Comparison of ENCODE assay signal across 22 cellular contexts in genomic region chr6:160513836-160514235, GRCh38.
A peak's percentile ranks its signal among the peaks of the same experiment; 100 is the strongest.
DNase-seq lines count a peak whose midpoint lies in the region; ATAC-seq and TF ChIP-seq lines count a peak whose summit lies in the region.
"Had no signal": no experiment of that assay in that cellular context is flagged by ENCODE, and none has a peak within 500 bp of the region (broad histone marks: within the 10 kb centered on the region; RNA-seq: fewer than 3 reads in every experiment).

No MANE protein-coding gene starts in this region.

- no peak overlapping the region for H2BK12ac ChIP-seq in mesenchymal stem cell (ENCODE audit: low read length in 2 of 2)

- H3K4me3 ChIP-seq in brain microvascular endothelial cell (ENCODE audit: low read depth, low read length) (no peak overlapping the region), mesenchymal stem cell (ENCODE audit: insufficient read depth in 1 of 2, low read depth in 1 of 2, low read length in 2 of 2) (no peak overlapping the region), MG63 (no peak overlapping the region)
- H3K4me3 ChIP-seq: BLaER1, SJCRH30 had no signal

- H3K36me3 ChIP-seq in brain microvascular endothelial cell (replicated peaks) (no peaks in the 10 kb centered on the region), mesenchymal stem cell (ENCODE audit: control insufficient read depth in 1 of 2, insufficient read depth in 2 of 2, low read depth in 1 of 2, low read length in 2 of 2) (no peaks in the 10 kb centered on the region), MG63 (no peaks in the 10 kb centered on the region)
- H3K36me3 ChIP-seq: BLaER1, SJCRH30 had no signal

- H3K23ac ChIP-seq in mesenchymal stem cell (ENCODE audit: low read length in 2 of 2), result no peak overlapping the region

- H3K27me3 ChIP-seq in brain microvascular endothelial cell (replicated peaks) (no peaks in the 10 kb centered on the region), mesenchymal stem cell (ENCODE audit: control insufficient read depth in 1 of 2, insufficient read depth in 1 of 2, low read length in 2 of 2) (no peaks in the 10 kb centered on the region), MG63 (no peaks in the 10 kb centered on the region)
- H3K27me3 ChIP-seq: BLaER1, SJCRH30 had no signal

- TF ChIP-seq CTCF in brain microvascular endothelial cell (IDR thresholded peaks at IDR 0.05; ENCODE audit: low read depth, low read length, missing control alignments), result no peak

- H2BK120ac ChIP-seq in mesenchymal stem cell (ENCODE audit: low read depth, low read length), result no peak overlapping the region

- no peaks in the 10 kb centered on the region for H3K4me1 ChIP-seq in mesenchymal stem cell (ENCODE audit: control insufficient read depth, insufficient read depth, low read depth, low read length)
- H3K4me1 ChIP-seq: BLaER1, SJCRH30 had no signal

- H3K9ac ChIP-seq in mesenchymal stem cell (ENCODE audit: low read length), result no peak overlapping the region
- H3K9ac ChIP-seq: BLaER1 had no signal

- no peak overlapping the region for H3K4ac ChIP-seq in mesenchymal stem cell (ENCODE audit: low read depth in 1 of 2, low read length in 2 of 2)

- no peak overlapping the region for H2BK15ac ChIP-seq in mesenchymal stem cell (ENCODE audit: low read depth, poor library complexity, severe bottlenecking)

- H3K14ac ChIP-seq in mesenchymal stem cell (ENCODE audit: low read length in 2 of 2), result no peak overlapping the region

- no peak overlapping the region for H3K4me2 ChIP-seq in mesenchymal stem cell (ENCODE audit: low read length, poor library complexity, severe bottlenecking)
- H3K4me2 ChIP-seq: BLaER1 had no signal

- H3K9me3 ChIP-seq in mesenchymal stem cell (ENCODE audit: control insufficient read depth, low read length), result no peaks in the 10 kb centered on the region
- no peaks in the 10 kb centered on the region for H3K9me3 ChIP-seq in MG63
- H3K9me3 ChIP-seq: SJCRH30 had no signal

- 76% methylated on average over 3 of the region's 3 CpGs for WGBS in mesenchymal stem cell

- H3K27ac ChIP-seq in brain microvascular endothelial cell (no peak overlapping the region), mesenchymal stem cell (ENCODE audit: low read length, poor library complexity, severe bottlenecking) (no peak overlapping the region)
- H3K27ac ChIP-seq: BLaER1, SJCRH30 had no signal

- H2AFZ ChIP-seq in mesenchymal stem cell (ENCODE audit: low read depth, low read length), result no peak overlapping the region

- in situ Hi-C loops in brain microvascular endothelial cell (cut with HindIII; ENCODE audit: low pct_ligation_motif_present, low sequenced_read_pairs), result no loop called here

- H3K18ac ChIP-seq in mesenchymal stem cell (ENCODE audit: low read depth in 1 of 2, low read length in 2 of 2), result no peak overlapping the region

- H2BK5ac ChIP-seq in mesenchymal stem cell (ENCODE audit: low read depth, low read length, poor library complexity, severe bottlenecking), result no peak overlapping the region

- H4K91ac ChIP-seq in mesenchymal stem cell (ENCODE audit: low read length), result no peak overlapping the region

- ATAC-seq in GM18873 (IDR thresholded peaks at IDR 0.05; ENCODE audit: low FRiP score, unreplicated experiment), result no peak
- ATAC-seq: Panc1, T-cell had no signal

- peaks cover 2% of the 10 kb centered on the region for H3K79me1 ChIP-seq in mesenchymal stem cell (replicated peaks; ENCODE audit: low read length, poor library complexity, severe bottlenecking)

- no peak overlapping the region for H4K8ac ChIP-seq in mesenchymal stem cell (ENCODE audit: low read length)

- peak; percentile 72 for DNase-seq in ELR (ENCODE audit: low read depth)
- peak; percentile 16 for DNase-seq in LHCN-M2 (ENCODE audit: low read depth)
- peak; percentile 22 for DNase-seq in brain microvascular endothelial cell
- peak; percentile 38 for DNase-seq in mesenchymal stem cell
- DNase-seq in MG63, result no peak
- DNase-seq in NCI-H446 treated with DMSO at 0.1 percent for 48 hours (lab: John Stamatoyannopoulos, UW), result no peak
- DNase-seq: ACHN; CD4-positive, alpha-beta T cell; COR-L47; DMS79; Kasumi-1; NCI-H1105; NCI-H146; NCI-H2029 treated with DMSO at 0.1 percent for 48 hours; NCI-H2171; NCI-H345; NCI-H526; SJCRH30; T-cell had no signal

- no peak overlapping the region for H2AK5ac ChIP-seq in mesenchymal stem cell (ENCODE audit: low read length, severe bottlenecking)

Comparison
In these comparisons a context has a peak if more than half of its experiments do, and no peak if none do; other contexts are left out.
1. DNase-seq: peak in ELR (single experiment), LHCN-M2 (single experiment), brain microvascular endothelial cell (single experiment) and mesenchymal stem cell (single experiment); none in MG63 (single experiment) and NCI-H446 treated with DMSO at 0.1 percent for 48 hours (single experiment).